ENCODE assay signal across 8 cellular contexts in the genomic region with DNA sequence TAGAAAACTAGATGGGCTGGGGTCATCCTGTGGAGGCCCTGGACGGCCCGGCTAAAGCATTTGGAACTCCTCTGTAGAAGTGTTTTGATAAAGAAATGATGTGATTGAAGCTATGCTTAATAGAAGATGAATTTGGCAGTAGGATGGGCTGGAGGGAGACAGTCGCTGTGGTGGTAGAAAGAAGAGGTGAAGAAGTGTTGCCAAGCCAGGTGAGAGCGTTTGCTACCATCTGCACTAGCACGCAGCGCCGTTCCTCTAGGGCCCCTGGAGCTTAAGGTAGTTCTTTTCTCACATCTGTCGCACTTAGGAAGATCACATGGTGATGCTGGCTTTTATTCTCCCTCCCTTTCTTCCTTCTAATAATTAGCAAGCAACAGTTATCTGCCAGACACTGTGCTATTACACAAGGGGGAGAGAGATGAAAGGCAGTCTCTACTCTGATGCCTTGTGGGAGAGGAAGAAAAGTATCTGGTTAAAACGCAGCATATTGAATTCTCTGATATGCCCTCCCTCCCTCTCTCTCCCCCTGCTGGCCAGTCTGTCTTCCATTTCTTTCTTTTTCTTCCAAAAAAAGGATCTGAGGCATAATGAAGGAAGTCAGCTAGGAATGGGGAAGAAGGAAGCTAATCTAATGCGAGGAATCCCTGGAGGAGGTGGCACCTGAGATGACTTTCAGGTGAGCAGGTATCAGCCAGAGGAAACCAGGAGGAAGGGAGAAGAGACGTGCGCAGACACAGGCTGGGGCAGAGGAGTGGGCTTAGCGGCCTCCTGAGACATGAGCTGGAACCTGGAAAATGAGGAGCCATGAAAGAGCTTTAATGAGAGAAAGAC.
DNase-seq lines count a peak whose midpoint lies in the region; ATAC-seq, FAIRE-seq and TF ChIP-seq lines count a peak whose summit lies in the region.

No MANE protein-coding gene starts in this region.

- no peak for TF ChIP-seq POLR2A in GM12891 (IDR thresholded peaks at IDR 0.05; ENCODE audit: low read depth, low read length)

- H3K9ac ChIP-seq in keratinocyte (ENCODE audit: control insufficient read depth, extremely low read depth, insufficient read depth, low read length) = peak overlapping the region; percentile 6

- TF ChIP-seq CTCF in right atrium auricular region (IDR thresholded peaks at IDR 0.05) (no peak), keratinocyte (optimal IDR thresholded peaks at IDR 0.05 in 1 of 3, IDR thresholded peaks at IDR 0.05 in 1 of 3, conservative IDR thresholded peaks at IDR 0.05 in 1 of 3; ENCODE audit: extremely low read depth in 1 of 3, insufficient read depth in 2 of 3, low read length in 3 of 3) (peak in 2 of 3 experiments; percentile 38 to 46)

- no peak overlapping the region for H3K4me3 ChIP-seq in right atrium auricular region
- no peak overlapping the region for H3K4me3 ChIP-seq in keratinocyte (ENCODE audit: control insufficient read depth in 2 of 3, extremely low read depth in 1 of 3, insufficient read depth in 2 of 3, low read depth in 1 of 3, low read length in 3 of 3)

- H4K20me1 ChIP-seq in keratinocyte (ENCODE audit: control insufficient read depth, extremely low read depth, insufficient read depth, low read length) = peaks cover 67% of the 10 kb centered on the region

- H3K9me3 Mint-ChIP-seq in activated T-cell treated with anti-CD3 and anti-CD28 coated beads, Interleukin-2, amount 50 U/mL, for 72 hours = no peaks in the 10 kb centered on the region

- peak overlapping the region; percentile 50 to 77 for H3K4me3 Mint-ChIP-seq in activated T-cell treated with anti-CD3 and anti-CD28 coated beads, Interleukin-2, amount 50 U/mL, for 72 hours

- no peak for ATAC-seq in Right ventricle myocardium inferior
- ATAC-seq in activated T-cell treated with anti-CD3 and anti-CD28 coated beads, Interleukin-2, amount 50 U/mL, for 72 hours (replicated peaks in 1 of 2) = no peak
- no peak for ATAC-seq in HG03025 (IDR thresholded peaks at IDR 0.05; ENCODE audit: low FRiP score, unreplicated experiment)

- peak overlapping the region; percentile 97 for H3K27ac Mint-ChIP-seq in activated T-cell treated with anti-CD3 and anti-CD28 coated beads, Interleukin-2, amount 50 U/mL, for 72 hours

- FAIRE-seq in keratinocyte (lab: Jason Lieb, UNC) (no peak), GM12891 (lab: Jason Lieb, UNC) (no peak)

- peaks cover 95% of the 10 kb centered on the region for H3K4me1 Mint-ChIP-seq in activated T-cell treated with anti-CD3 and anti-CD28 coated beads, Interleukin-2, amount 50 U/mL, for 72 hours (ENCODE audit: low read depth)

- intact Hi-C loops in Right ventricle myocardium inferior (cut with DNase I) = loop anchor here (2.0 to 5.0 kb wide), 4 partner anchors 111 to 406 kb away; no protein-coding TSS in a partner anchor

- peak overlapping the region; percentile 58 to 77 for H3K27ac ChIP-seq in right atrium auricular region
- peak overlapping the region; percentile 47 for H3K27ac ChIP-seq in keratinocyte (ENCODE audit: control insufficient read depth, insufficient read depth, low read length)

- H3K36me3 Mint-ChIP-seq in activated T-cell treated with anti-CD3 and anti-CD28 coated beads, Interleukin-2, amount 50 U/mL, for 72 hours (ENCODE audit: insufficient read depth in 2 of 2) = peaks cover 21 to 57% of the 10 kb centered on the region in 2 donors

- DNase-seq in right atrium auricular region (ENCODE audit: low spot score) = no peak
- DNase-seq in Right ventricle myocardium inferior (ENCODE audit: missing footprints) = no peak
- DNase-seq in activated T-cell treated with anti-CD3 and anti-CD28 coated beads, Interleukin-2, amount 50 U/mL, for 72 hours = no peak
- no peak for DNase-seq in keratinocyte (ENCODE audit: low read depth, low spot score)
- DNase-seq in AG20443 (ENCODE audit: low spot score) = no peak
- DNase-seq in midbrain (lab: John Stamatoyannopoulos, UW) = no peak
- DNase-seq in GM12891 (ENCODE audit: insufficient read length, low spot score) = no peak

- peaks cover 5% of the 10 kb centered on the region for H3K9me1 ChIP-seq in keratinocyte (ENCODE audit: control insufficient read depth, extremely low read depth, insufficient read depth, low read length)

- H3K79me2 ChIP-seq in keratinocyte (ENCODE audit: control insufficient read depth, insufficient read depth, low read length) = peaks cover 92% of the 10 kb centered on the region

- no peaks in the 10 kb centered on the region for H3K27me3 Mint-ChIP-seq in activated T-cell treated with anti-CD3 and anti-CD28 coated beads, Interleukin-2, amount 50 U/mL, for 72 hours (ENCODE audit: low read depth)

- peaks cover 0 to 74% of the 10 kb centered on the region in 2 donors for H3K4me1 ChIP-seq in right atrium auricular region
- peaks cover 89% of the 10 kb centered on the region for H3K4me1 ChIP-seq in keratinocyte (ENCODE audit: control insufficient read depth, extremely low read depth, insufficient read depth, low read length)

- H3K9me3 ChIP-seq in right atrium auricular region = no peaks in the 10 kb centered on the region
- H3K9me3 ChIP-seq in keratinocyte (ENCODE audit: control insufficient read depth, low read depth, low read length) = no peaks in the 10 kb centered on the region

- peak overlapping the region; percentile 9 for H3K4me2 ChIP-seq in keratinocyte (ENCODE audit: control insufficient read depth, extremely low read depth, insufficient read depth, low read depth, low read length)

- no peak overlapping the region for H2AFZ ChIP-seq in keratinocyte (ENCODE audit: control insufficient read depth, low read length)

- dilution Hi-C loops in keratinocyte (cut with MboI; ENCODE audit: extremely low pct_ligation_motif_present, low sequenced_read_pairs) = no loop called here

- H3K36me3 ChIP-seq in right atrium auricular region = peaks cover 37% of the 10 kb centered on the region
- H3K36me3 ChIP-seq in keratinocyte (ENCODE audit: control insufficient read depth in 2 of 2, extremely low read depth in 1 of 2, insufficient read depth in 2 of 2, low read length in 2 of 2) = peaks cover 47 to 71% of the 10 kb centered on the region in 2 experiments

- H3K27me3 ChIP-seq in right atrium auricular region (no peaks in the 10 kb centered on the region), keratinocyte (ENCODE audit: control insufficient read depth, extremely low read depth, insufficient read depth, low read length) (no peaks in the 10 kb centered on the region)

TF ChIP-seq in GM12891, 5 proteins besides CTCF, POLR2A, EP300 and RAD21:
- TF ChIP-seq POU2F2 (IDR thresholded peaks at IDR 0.05; ENCODE audit: low read depth, low read length) (no peak), TAF1 (IDR thresholded peaks at IDR 0.05; ENCODE audit: low read depth, low read length) (no peak), SPI1 (IDR thresholded peaks at IDR 0.05; ENCODE audit: low read depth, low read length) (no peak), POLR2AphosphoS5 (IDR thresholded peaks at IDR 0.05; ENCODE audit: low read depth, low read length) (no peak), PAX5 (IDR thresholded peaks at IDR 0.05; ENCODE audit: insufficient read depth, low read length, severe bottlenecking) (no peak)

Comparison
In these comparisons a context has a peak if more than half of its experiments do, and no peak if none do; other contexts are left out.
1. CTCF ChIP-seq: peak in keratinocyte (2 of 3); none in right atrium auricular region (0 of 2).